8 cellular contexts compared by ENCODE assay signal in the genomic region with DNA sequence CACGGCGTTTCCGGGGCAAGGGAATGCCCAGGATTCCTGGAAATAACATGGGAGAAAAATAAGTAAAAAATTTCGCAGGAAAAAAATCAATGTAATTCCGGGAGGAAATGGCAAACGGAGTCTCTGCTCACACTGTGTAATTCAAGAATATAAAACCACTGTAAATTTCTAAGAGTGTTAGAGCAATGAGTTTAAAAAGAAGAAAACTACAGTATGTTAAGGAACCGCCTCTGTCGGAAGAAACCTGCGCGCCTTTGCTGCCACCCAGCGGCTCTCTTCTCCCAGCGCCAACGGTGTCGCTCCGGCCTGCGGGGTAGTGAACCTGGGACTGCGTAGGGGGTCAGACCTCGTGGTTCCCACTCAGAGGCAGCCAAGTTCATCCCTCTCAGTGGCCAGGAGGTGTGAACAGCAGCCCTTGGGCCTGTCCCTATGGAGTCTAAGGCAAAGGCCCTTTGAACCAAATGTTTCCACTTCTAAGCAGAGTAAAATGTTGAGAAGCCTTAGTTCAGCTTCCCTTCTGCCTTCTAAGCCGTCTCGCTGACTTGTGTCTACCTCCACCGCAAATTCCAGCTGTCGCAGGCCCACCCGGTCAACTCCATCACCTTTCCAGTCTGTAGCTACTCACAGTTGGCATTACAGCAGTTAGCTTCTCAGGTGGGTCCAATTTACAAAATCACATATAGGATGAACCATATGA. TPM values are rescaled to one million over a fixed set of nuclear protein-coding genes. Genes with fewer than 3 reads are reported as not detected.
DNase-seq lines count a peak whose midpoint lies in the region; ATAC-seq and TF ChIP-seq lines count a peak whose summit lies in the region.

No MANE protein-coding gene starts in this region.

- peak overlapping the region; percentile 74 for H3K4me3 ChIP-seq in CD8-positive, alpha-beta T cell (ENCODE audit: low read depth, low read length)

- peak overlapping the region; percentile 93 for H3K4me3 Mint-ChIP-seq in CD8-positive, alpha-beta T cell
- peak overlapping the region; percentile 86 for H3K4me3 Mint-ChIP-seq in activated CD8-positive, alpha-beta T cell treated with anti-CD3 and anti-CD28 coated beads, Interleukin-2, amount 10 ng/mL, durations not matched to agents 7 days and 5 days

- intact Hi-C loops in CD8-positive, alpha-beta T cell (cut with DNase I, micrococcal nuclease): loop anchor here (1.0 to 2.0 kb wide), 9 partner anchors 8 to 148 kb away; a partner anchor contains a TSS

- peak; percentile 69 for ATAC-seq in CD8-positive, alpha-beta T cell
- ATAC-seq in GM19463 (IDR thresholded peaks at IDR 0.05; ENCODE audit: unreplicated experiment) (peak; percentile 64), HG03575 (IDR thresholded peaks at IDR 0.05; ENCODE audit: extremely low read depth, insufficient number of reproducible peaks, low FRiP score, unreplicated experiment) (peak; percentile 62)
- peak; percentile 78 for ATAC-seq in activated CD8-positive, alpha-beta T cell treated with anti-CD3 and anti-CD28 coated beads, Interleukin-2, amount 10 ng/mL, durations not matched to agents 7 days and 5 days

- H3K4me1 Mint-ChIP-seq in CD8-positive, alpha-beta T cell (ENCODE audit: low read depth): peaks cover 33% of the 10 kb centered on the region
- H3K4me1 Mint-ChIP-seq in activated CD8-positive, alpha-beta T cell treated with anti-CD3 and anti-CD28 coated beads, Interleukin-2, amount 10 ng/mL, durations not matched to agents 7 days and 5 days (ENCODE audit: low read depth): peaks cover 33% of the 10 kb centered on the region

- H3K27me3 Mint-ChIP-seq in CD8-positive, alpha-beta T cell (ENCODE audit: low read depth): no peaks in the 10 kb centered on the region
- H3K27me3 Mint-ChIP-seq in activated CD8-positive, alpha-beta T cell treated with anti-CD3 and anti-CD28 coated beads, Interleukin-2, amount 10 ng/mL, durations not matched to agents 7 days and 5 days (ENCODE audit: low read depth): no peaks in the 10 kb centered on the region

- POLR2A ChIA-PET in CD8-positive, alpha-beta T cell (lab: Charles Lee): interaction anchor here (0.8 to 1.4 kb wide), 5 partner anchors 28 to 93 kb away, joined by 3 to 7 read pairs (median 4); a partner anchor contains a TSS
- POLR2A ChIA-PET in activated CD8-positive, alpha-beta T cell treated with anti-CD3 and anti-CD28 coated beads, Interleukin-2, amount 10 ng/mL, durations not matched to agents 7 days and 5 days (lab: Charles Lee): interaction anchor here (0.7 to 1.5 kb wide), 3 partner anchors 69 to 93 kb away, joined by 3 to 7 read pairs (median 3); a partner anchor contains a TSS

- no peaks in the 10 kb centered on the region for H3K9me3 ChIP-seq in CD8-positive, alpha-beta T cell (ENCODE audit: low read length)

- peaks cover 13% of the 10 kb centered on the region for H3K4me1 ChIP-seq in CD8-positive, alpha-beta T cell (ENCODE audit: insufficient read depth, low read length)

- DNase-seq in CD8-positive, alpha-beta T cell: peak; percentile 75 to 92 (median 86)
- DNase-seq in NCI-H774 (lab: John Stamatoyannopoulos, UW) (peak; percentile 72), medulla oblongata (ENCODE audit: extremely low spot score) (peak; percentile 85)
- DNase-seq in activated CD8-positive, alpha-beta T cell treated with anti-CD3 and anti-CD28 coated beads, Interleukin-2, amount 10 ng/mL, durations not matched to agents 7 days and 5 days: peak; percentile 89
- DNase-seq in effector CD4-positive, alpha-beta T cell: peak; percentile 80
- peak; percentile 69 to 81 (median 78) for DNase-seq in stimulated activated CD4-positive, alpha-beta T cell treated with anti-CD3 and anti-CD28 coated beads, TNF-alpha, amount 100 ng/mL, for 48 hours (ENCODE audit: low read depth in 3 of 3)

- no peaks in the 10 kb centered on the region for H3K36me3 ChIP-seq in CD8-positive, alpha-beta T cell (ENCODE audit: insufficient read depth, low read length)

- TF ChIP-seq CTCF in CD8-positive, alpha-beta T cell (IDR thresholded peaks at IDR 0.05): peak; percentile 97

- peak overlapping the region; percentile 81 for H3K27ac ChIP-seq in CD8-positive, alpha-beta T cell (ENCODE audit: low read depth, low read length)

- CTCF ChIA-PET in CD8-positive, alpha-beta T cell (lab: Charles Lee): interaction anchor here (0.6 to 3.0 kb wide), 29 partner anchors 12 to 160 kb away, joined by 3 to 61 read pairs (median 4); a partner anchor contains a TSS
- CTCF ChIA-PET in activated CD8-positive, alpha-beta T cell treated with anti-CD3 and anti-CD28 coated beads, Interleukin-2, amount 10 ng/mL, durations not matched to agents 7 days and 5 days (lab: Charles Lee): interaction anchor here (0.6 to 3.1 kb wide), 20 partner anchors 10 to 181 kb away, joined by 3 to 77 read pairs (median 4); a partner anchor contains a TSS

- H3K27ac Mint-ChIP-seq in CD8-positive, alpha-beta T cell: peak overlapping the region; percentile 94
- peak overlapping the region; percentile 86 for H3K27ac Mint-ChIP-seq in activated CD8-positive, alpha-beta T cell treated with anti-CD3 and anti-CD28 coated beads, Interleukin-2, amount 10 ng/mL, durations not matched to agents 7 days and 5 days

- H3K27me3 ChIP-seq in CD8-positive, alpha-beta T cell (ENCODE audit: insufficient read depth, low read length): no peaks in the 10 kb centered on the region

- no peaks in the 10 kb centered on the region for H3K9me3 Mint-ChIP-seq in CD8-positive, alpha-beta T cell
- H3K9me3 Mint-ChIP-seq in activated CD8-positive, alpha-beta T cell treated with anti-CD3 and anti-CD28 coated beads, Interleukin-2, amount 10 ng/mL, durations not matched to agents 7 days and 5 days (ENCODE audit: insufficient read depth): no peaks in the 10 kb centered on the region

- H3K36me3 Mint-ChIP-seq in CD8-positive, alpha-beta T cell: peaks cover 23% of the 10 kb centered on the region
- peaks cover 30% of the 10 kb centered on the region for H3K36me3 Mint-ChIP-seq in activated CD8-positive, alpha-beta T cell treated with anti-CD3 and anti-CD28 coated beads, Interleukin-2, amount 10 ng/mL, durations not matched to agents 7 days and 5 days (ENCODE audit: low read depth)

RNA-seq across cellular contexts. Expression of a gene that starts 0.9 kb away (rescaled TPM):
- total RNA-seq in CD8-positive, alpha-beta T cell: 10 to 100 TPM; 14.9 to 16.9 TPM
- total RNA-seq in activated CD8-positive, alpha-beta T cell treated with anti-CD3 and anti-CD28 coated beads, Interleukin-2, amount 10 ng/mL, durations not matched to agents 7 days and 5 days: 100 to 1,000 TPM; 102 to 105 TPM

RNA-seq across cellular contexts. Expression of a gene that starts 28.4 kb away (rescaled TPM):
- 1 to 10 TPM; 6.4 to 6.8 TPM for total RNA-seq in CD8-positive, alpha-beta T cell
- total RNA-seq in activated CD8-positive, alpha-beta T cell treated with anti-CD3 and anti-CD28 coated beads, Interleukin-2, amount 10 ng/mL, durations not matched to agents 7 days and 5 days: 10 to 100 TPM in 1 of 2 experiments, 1 to 10 TPM in 1; 8.9 to 12.2 TPM

RNA-seq across cellular contexts. Expression of a gene that starts 28.5 kb away (rescaled TPM):
- 10 to 100 TPM; 17.8 to 19.2 TPM for total RNA-seq in CD8-positive, alpha-beta T cell
- 10 to 100 TPM; 16.4 to 23.7 TPM for total RNA-seq in activated CD8-positive, alpha-beta T cell treated with anti-CD3 and anti-CD28 coated beads, Interleukin-2, amount 10 ng/mL, durations not matched to agents 7 days and 5 days

Comparison
In these comparisons a context has a peak if more than half of its experiments do, and no peak if none do; other contexts are left out.
1. Peak in every context shown above with its lines: DNase-seq, ATAC-seq, H3K4me3 ChIP-seq and H3K27ac ChIP-seq.
2. RNA of a gene that starts 0.9 kb away (total RNA-seq): 102 to 105 TPM in activated CD8-positive, alpha-beta T cell treated with anti-CD3 and anti-CD28 coated beads, Interleukin-2, amount 10 ng/mL, durations not matched to agents 7 days and 5 days; 14.9 to 16.9 TPM in CD8-positive, alpha-beta T cell; every median in the first group is over 4 times any median in the second.